1 cellular context compared by ENCODE assay signal in the genomic region with DNA sequence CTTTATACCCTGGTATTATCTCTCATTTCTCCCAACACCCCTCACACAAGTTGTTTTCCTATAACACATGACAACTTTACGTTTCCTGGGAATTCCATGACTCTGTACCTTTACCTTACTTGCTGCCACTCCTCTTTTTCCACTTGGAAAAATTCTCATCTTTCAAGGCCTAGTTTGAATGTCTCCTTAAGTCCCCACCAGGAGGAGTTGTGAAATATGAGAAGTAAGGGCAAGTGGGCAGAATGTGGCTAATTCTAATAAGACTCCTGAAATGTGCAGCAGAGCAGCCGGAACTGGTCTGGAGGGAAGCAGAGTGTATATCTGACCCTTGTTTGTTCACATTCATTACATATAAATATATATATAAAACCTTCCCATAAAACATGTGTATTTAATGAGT.
TF ChIP-seq lines count a peak whose summit lies in the region.

No MANE protein-coding gene starts in this region.

TF ChIP-seq in GM23338, 12 proteins besides CTCF, POLR2A, EP300 and RAD21 (continued from another document):
- TF ChIP-seq ZNF331 (CRISPR knock-in tag; IDR thresholded peaks at IDR 0.05; ENCODE audit: low read depth): no peak
- no peak for TF ChIP-seq NANOG (IDR thresholded peaks at IDR 0.05; ENCODE audit: borderline replicate concordance)
- TF ChIP-seq JUNB (IDR thresholded peaks at IDR 0.05; ENCODE audit: unreplicated experiment): no peak
- no peak for TF ChIP-seq ZNF114 (CRISPR knock-in tag; IDR thresholded peaks at IDR 0.05)
- TF ChIP-seq POLR2AphosphoS5 (IDR thresholded peaks at IDR 0.05; ENCODE audit: low read depth): no peak
- no peak for TF ChIP-seq STAT1 (IDR thresholded peaks at IDR 0.05; ENCODE audit: unreplicated experiment)
- TF ChIP-seq ZNF462 (CRISPR knock-in tag; IDR thresholded peaks at IDR 0.05): no peak
- no peak for TF ChIP-seq CREB1 (CRISPR knock-in tag; IDR thresholded peaks at IDR 0.05; ENCODE audit: low read depth)
- TF ChIP-seq, protein P1, sequence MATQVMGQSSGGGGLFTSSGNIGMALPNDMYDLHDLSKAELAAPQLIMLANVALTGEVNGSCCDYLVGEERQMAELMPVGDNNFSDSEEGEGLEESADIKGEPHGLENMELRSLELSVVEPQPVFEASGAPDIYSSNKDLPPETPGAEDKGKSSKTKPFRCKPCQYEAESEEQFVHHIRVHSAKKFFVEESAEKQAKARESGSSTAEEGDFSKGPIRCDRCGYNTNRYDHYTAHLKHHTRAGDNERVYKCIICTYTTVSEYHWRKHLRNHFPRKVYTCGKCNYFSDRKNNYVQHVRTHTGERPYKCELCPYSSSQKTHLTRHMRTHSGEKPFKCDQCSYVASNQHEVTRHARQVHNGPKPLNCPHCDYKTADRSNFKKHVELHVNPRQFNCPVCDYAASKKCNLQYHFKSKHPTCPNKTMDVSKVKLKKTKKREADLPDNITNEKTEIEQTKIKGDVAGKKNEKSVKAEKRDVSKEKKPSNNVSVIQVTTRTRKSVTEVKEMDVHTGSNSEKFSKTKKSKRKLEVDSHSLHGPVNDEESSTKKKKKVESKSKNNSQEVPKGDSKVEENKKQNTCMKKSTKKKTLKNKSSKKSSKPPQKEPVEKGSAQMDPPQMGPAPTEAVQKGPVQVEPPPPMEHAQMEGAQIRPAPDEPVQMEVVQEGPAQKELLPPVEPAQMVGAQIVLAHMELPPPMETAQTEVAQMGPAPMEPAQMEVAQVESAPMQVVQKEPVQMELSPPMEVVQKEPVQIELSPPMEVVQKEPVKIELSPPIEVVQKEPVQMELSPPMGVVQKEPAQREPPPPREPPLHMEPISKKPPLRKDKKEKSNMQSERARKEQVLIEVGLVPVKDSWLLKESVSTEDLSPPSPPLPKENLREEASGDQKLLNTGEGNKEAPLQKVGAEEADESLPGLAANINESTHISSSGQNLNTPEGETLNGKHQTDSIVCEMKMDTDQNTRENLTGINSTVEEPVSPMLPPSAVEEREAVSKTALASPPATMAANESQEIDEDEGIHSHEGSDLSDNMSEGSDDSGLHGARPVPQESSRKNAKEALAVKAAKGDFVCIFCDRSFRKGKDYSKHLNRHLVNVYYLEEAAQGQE (IDR thresholded peaks at IDR 0.05; ENCODE audit: unreplicated experiment): no peak
- TF ChIP-seq EZH2 (IDR thresholded peaks at IDR 0.05; ENCODE audit: low read depth, unreplicated experiment): no peak
TF ChIP-seq in GM23338: peak in this region for 0.
